In genomic region chr1:101918277-101918676, GRCh38 we compare ENCODE assay signal across 31 cellular contexts.
"Had no signal": no experiment of that assay in that cellular context is flagged by ENCODE, and none has a peak within 500 bp of the region (broad histone marks: within the 10 kb centered on the region; RNA-seq: fewer than 3 reads in every experiment).

No MANE protein-coding gene starts in this region.

- ATAC-seq: activated CD4-positive, CD25-positive, alpha-beta regulatory T cell treated with anti-CD3 and anti-CD28 coated beads, Interleukin-2, amount 50 U/mL, for 24 hours; body of pancreas; gastroesophageal sphincter; left cardiac atrium; left ventricle myocardium superior; right lobe of liver; stimulated activated naive CD8-positive, alpha-beta T cell treated with anti-CD3 and anti-CD28 coated beads, Interleukin-15, Interleukin-2, amounts not matched to agents 100 U/mL and 50 U/mL, for 24 hours had no signal

- H3K4me1 Mint-ChIP-seq: activated naive CD8-positive, alpha-beta T cell treated with anti-CD3 and anti-CD28 coated beads for 36 hours had no signal

- H3K27me3 Mint-ChIP-seq: progenitor cell of endocrine pancreas had no signal

- H3K9me3 Mint-ChIP-seq: activated naive CD4-positive, alpha-beta T cell treated with anti-CD3 and anti-CD28 coated beads for 36 hours; activated naive CD8-positive, alpha-beta T cell treated with anti-CD3 and anti-CD28 coated beads for 36 hours; activated T-helper 1 cell treated with anti-CD3 and anti-CD28 coated beads, Interleukin-12 subunit alpha, Interleukin-12 subunit beta, Interleukin-2, Interleukin-4 antibody, amounts not matched to agents 30 ng/mL and 10 ng/mL and 1 ng/mL, durations not matched to agents 14 hours and 24 hours and 36 hours; nephron had no signal

- DNase-seq: activated CD4-positive, alpha-beta T cell treated with anti-CD3 and anti-CD28 coated beads for 48 hours; activated CD4-positive, alpha-beta T cell treated with anti-CD3 and anti-CD28 coated beads, Interleukin-2, amount 50 U/mL, for 48 hours; activated CD8-positive, alpha-beta memory T cell treated with anti-CD3 and anti-CD28 coated beads, Interleukin-2, amount 50 U/mL, for 4 hours; activated effector memory CD4-positive, alpha-beta T cell treated with anti-CD3 and anti-CD28 coated beads, Interleukin-2, amount 50 U/mL, for 16 hours; activated naive CD4-positive, alpha-beta T cell treated with anti-CD3 and anti-CD28 coated beads for 36 hours; activated naive CD8-positive, alpha-beta T cell treated with anti-CD3 and anti-CD28 coated beads for 36 hours; activated T-cell treated with anti-CD3 and anti-CD28 coated beads, Interleukin-2, amount 50 U/mL, for 1 hour; adrenal gland; aorta; body of pancreas; dorsolateral prefrontal cortex; effector memory CD4-positive, alpha-beta T cell; erythroblast; left cardiac atrium; left ventricle myocardium superior; mammary epithelial cell; right lobe of liver; stimulated activated CD4-positive, alpha-beta T cell treated with anti-CD3 and anti-CD28 coated beads, Interleukin-12 subunit alpha, Interleukin-12 subunit beta, amount 100 ng/mL, for 4 hours; stimulated activated CD4-positive, alpha-beta T cell treated with anti-CD3 and anti-CD28 coated beads, Interleukin-4, amount 100 ng/mL, for 1 hour; stimulated activated naive CD8-positive, alpha-beta T cell treated with anti-CD3 and anti-CD28 coated beads, Interleukin-15, Interleukin-2, amounts not matched to agents 100 U/mL and 50 U/mL, for 24 hours; T-helper 9 cell; testis; trophoblast cell; WERI-Rb-1 had no signal

- H3K36me3 Mint-ChIP-seq: activated naive CD8-positive, alpha-beta T cell treated with anti-CD3 and anti-CD28 coated beads for 36 hours had no signal

- H3K36me3 ChIP-seq: adrenal gland, gastroesophageal sphincter, right lobe of liver, WERI-Rb-1 had no signal

- H3K27me3 ChIP-seq: adrenal gland, body of pancreas, dorsolateral prefrontal cortex, gastroesophageal sphincter, hepatocyte, right lobe of liver, testis had no signal

- H3K4me3 Mint-ChIP-seq: activated naive CD4-positive, alpha-beta T cell treated with anti-CD3 and anti-CD28 coated beads for 36 hours; activated naive CD8-positive, alpha-beta T cell treated with anti-CD3 and anti-CD28 coated beads for 36 hours; activated T-helper 1 cell treated with anti-CD3 and anti-CD28 coated beads, Interleukin-12 subunit alpha, Interleukin-12 subunit beta, Interleukin-2, Interleukin-4 antibody, amounts not matched to agents 30 ng/mL and 10 ng/mL and 1 ng/mL, durations not matched to agents 14 hours and 24 hours and 36 hours; nephron had no signal

- H3K79me2 ChIP-seq: hepatocyte had no signal

- H2AFZ ChIP-seq: hepatocyte had no signal

- H3K4me2 ChIP-seq: hepatocyte had no signal

- H3K4me1 ChIP-seq: adrenal gland, body of pancreas, right lobe of liver, testis had no signal

- H3K9me3 ChIP-seq: adrenal gland, body of pancreas, gastroesophageal sphincter, right lobe of liver, testis had no signal

- H3K27ac Mint-ChIP-seq: activated naive CD4-positive, alpha-beta T cell treated with anti-CD3 and anti-CD28 coated beads for 36 hours; activated naive CD8-positive, alpha-beta T cell treated with anti-CD3 and anti-CD28 coated beads for 36 hours; activated T-helper 1 cell treated with anti-CD3 and anti-CD28 coated beads, Interleukin-12 subunit alpha, Interleukin-12 subunit beta, Interleukin-2, Interleukin-4 antibody, amounts not matched to agents 30 ng/mL and 10 ng/mL and 1 ng/mL, durations not matched to agents 14 hours and 24 hours and 36 hours; nephron; progenitor cell of endocrine pancreas had no signal

- H3K4me3 ChIP-seq: adrenal gland, body of pancreas, coronary artery, dorsolateral prefrontal cortex, gastroesophageal sphincter, hepatocyte, right lobe of liver, testis had no signal

- H3K27ac ChIP-seq: adrenal gland, body of pancreas, coronary artery, gastroesophageal sphincter, hepatocyte, right lobe of liver, testis, WERI-Rb-1 had no signal
